ENCODE assay signal across 8 cellular contexts in genomic region chr3:141738636-141739363, GRCh38. TPM values are rescaled to one million over a fixed set of nuclear protein-coding genes. Genes with fewer than 3 reads are reported as not detected.
DNase-seq lines count a peak whose midpoint lies in the region; ATAC-seq, FAIRE-seq and TF ChIP-seq lines count a peak whose summit lies in the region.

No MANE protein-coding gene starts in this region.

- CTCF ChIA-PET in Caco-2 (lab: Charles Lee) (interaction anchor here (0.6 to 0.9 kb wide), 4 partner anchors 10 to 277 kb away, joined by 3 to 5 read pairs (median 4); no protein-coding TSS in a partner anchor), HEK293T (lab: Yijun Ruan, JAX) (interaction anchor here (0.7 to 1.4 kb wide), 3 partner anchors 16 to 136 kb away, joined by 4 to 6 read pairs (median 5); no protein-coding TSS in a partner anchor)

- H3K9me3 Mint-ChIP-seq in Caco-2 (ENCODE audit: unreplicated experiment) = no peaks in the 10 kb centered on the region

- FAIRE-seq in bronchial epithelial cell (lab: Jason Lieb, UNC) = no peak

- peak overlapping the region; percentile 98 for H3K4me3 ChIP-seq in Caco-2 (ENCODE audit: low read depth, low read length)
- H3K4me3 ChIP-seq in bronchial epithelial cell (ENCODE audit: low read depth, low read length) = peak overlapping the region; percentile 70

- H3K4me1 Mint-ChIP-seq in Caco-2 (ENCODE audit: low read depth, unreplicated experiment) = no peaks in the 10 kb centered on the region

- H3K27ac Mint-ChIP-seq in Caco-2 (ENCODE audit: unreplicated experiment) = peak overlapping the region; percentile 98

- H3K9me3 ChIP-seq in Caco-2 = no peaks in the 10 kb centered on the region

- peaks cover 25% of the 10 kb centered on the region for H3K4me1 ChIP-seq in Caco-2

- H3K36me3 ChIP-seq in Caco-2 (ENCODE audit: control insufficient read depth, insufficient read depth, low read length) = no peaks in the 10 kb centered on the region
- H3K36me3 ChIP-seq in bronchial epithelial cell (ENCODE audit: control insufficient read depth, insufficient read depth, low read length) = peaks cover 5% of the 10 kb centered on the region

- intact Hi-C loops in Caco-2 (cut with micrococcal nuclease; ENCODE audit: unreplicated experiment) = loop anchor here (1.0 to 2.0 kb wide), 4 partner anchors 10 to 175 kb away; no protein-coding TSS in a partner anchor

- DNase-seq in Caco-2 (no peak), HS-27A (ENCODE audit: low read depth) (peak; percentile 15), RPMI7951 (ENCODE audit: low read depth) (peak; percentile 46), bronchial epithelial cell (ENCODE audit: low read depth) (peak; percentile 63), kidney glomerular epithelial cell (lab: John Stamatoyannopoulos, UW) (peak; percentile 79), HEK293T (ENCODE audit: extremely low spot score) (no peak)
- DNase-seq in stimulated activated naive CD8-positive, alpha-beta T cell treated with anti-CD3 and anti-CD28 coated beads, Interleukin-15, Interleukin-2, amounts not matched to agents 100 U/mL and 50 U/mL, for 24 hours = peak; percentile 21

- peaks cover 11% of the 10 kb centered on the region for H3K36me3 Mint-ChIP-seq in Caco-2 (ENCODE audit: insufficient read depth, unreplicated experiment)

- no peak for TF ChIP-seq CTCF in Caco-2 (IDR thresholded peaks at IDR 0.05; ENCODE audit: insufficient read depth in 1 of 2, low read depth in 1 of 2, low read length in 1 of 2, severe bottlenecking in 1 of 2, unreplicated experiment in 1 of 2)
- TF ChIP-seq CTCF in bronchial epithelial cell (IDR thresholded peaks at IDR 0.05; ENCODE audit: insufficient read depth, low read length, severe bottlenecking) = no peak

- H3K27me3 ChIP-seq in Caco-2 (replicated peaks; ENCODE audit: control insufficient read depth, insufficient read depth, low read length) = no peaks in the 10 kb centered on the region
- H3K27me3 ChIP-seq in bronchial epithelial cell (ENCODE audit: control insufficient read depth, insufficient read depth, low read length) = no peaks in the 10 kb centered on the region

- peak overlapping the region; percentile 97 for H3K4me3 Mint-ChIP-seq in Caco-2 (ENCODE audit: unreplicated experiment)

- TSS peak; percentile 45 for BruUV-seq in Caco-2 (replicated peaks; lab: Mats Ljungman, UMichigan)

- POLR2A ChIA-PET in Caco-2 (lab: Charles Lee) (no interaction called here), HEK293T (lab: Yijun Ruan, JAX) (interaction anchor here (1.1 to 1.7 kb wide), 3 partner anchors 136 to 174 kb away, joined by 3 to 11 read pairs (median 5); no protein-coding TSS in a partner anchor)

- ATAC-seq in GM19397 (IDR thresholded peaks at IDR 0.05; ENCODE audit: unreplicated experiment) = peak; percentile 21
- peak; percentile 12 for ATAC-seq in stimulated activated naive CD8-positive, alpha-beta T cell treated with anti-CD3 and anti-CD28 coated beads, Interleukin-15, Interleukin-2, amounts not matched to agents 100 U/mL and 50 U/mL, for 24 hours

- peaks cover under 1% of the 10 kb centered on the region for H3K27me3 Mint-ChIP-seq in Caco-2 (ENCODE audit: insufficient read depth, unreplicated experiment)

TF ChIP-seq in HEK293T, 16 proteins besides CTCF, POLR2A, EP300 and RAD21:
- TF ChIP-seq PKNOX1 (IDR thresholded peaks at IDR 0.05) (no peak), SUZ12 (IDR thresholded peaks at IDR 0.05) (no peak), SP1 (IDR thresholded peaks at IDR 0.05) (no peak), L3MBTL2 (conservative IDR thresholded peaks at IDR 0.05) (no peak), HDGF (IDR thresholded peaks at IDR 0.05; ENCODE audit: borderline replicate concordance) (no peak), BHLHE40 (IDR thresholded peaks at IDR 0.05; ENCODE audit: borderline replicate concordance) (no peak), ARNT (IDR thresholded peaks at IDR 0.05) (no peak), NFRKB (IDR thresholded peaks at IDR 0.05) (no peak), FOXM1 (IDR thresholded peaks at IDR 0.05; ENCODE audit: borderline replicate concordance) (no peak), ELF4 (IDR thresholded peaks at IDR 0.05) (no peak), ZNF384 (IDR thresholded peaks at IDR 0.05) (no peak), FOXK2 (IDR thresholded peaks at IDR 0.05) (no peak), FOXA1 (IDR thresholded peaks at IDR 0.05) (no peak), LEF1 (IDR thresholded peaks at IDR 0.05; ENCODE audit: borderline replicate concordance) (no peak), TARDBP (IDR thresholded peaks at IDR 0.05) (no peak)
TF ChIP-seq in HEK293T: peak in this region for 0.

RNA-seq across cellular contexts. Expression of gene RNF7, which starts 0.7 kb away (rescaled TPM):
- total RNA-seq in Caco-2 (2022) = 87.7 and 96.3 TPM in 2 replicates
- total RNA-seq in RPMI7951 (2014; rRNA removed; shearing (Covaris generic)) = 107 and 139 TPM in 2 replicates
- 38.4 and 56.9 TPM in 2 replicates for total RNA-seq in bronchial epithelial cell

RNA-seq across cellular contexts. Expression of gene GRK7, which starts 24.4 kb away (rescaled TPM):
- total RNA-seq in Caco-2 (2022) (not detected in 2 replicates), bronchial epithelial cell (0.13 TPM in 1 of 2 replicates, not detected in the other)
- total RNA-seq in RPMI7951 (2014; rRNA removed; shearing (Covaris generic)) = 0.10 TPM in 1 of 2 replicates, not detected in the other

Comparison
In these comparisons a context has a peak if more than half of its experiments do, and no peak if none do; other contexts are left out.
1. DNase-seq: peak in HS-27A (single experiment), RPMI7951 (single experiment), bronchial epithelial cell (single experiment), kidney glomerular epithelial cell (single experiment) and stimulated activated naive CD8-positive, alpha-beta T cell treated with anti-CD3 and anti-CD28 coated beads, Interleukin-15, Interleukin-2, amounts not matched to agents 100 U/mL and 50 U/mL, for 24 hours (single experiment); none in Caco-2 (0 of 2) and HEK293T (single experiment).